Comparison of ENCODE assay signal across 18 cellular contexts in genomic region chr4:81528200-81528599, GRCh38. TPM values are rescaled to one million over a fixed set of nuclear protein-coding genes. Genes with fewer than 3 reads are reported as not detected.
DNase-seq lines count a peak whose midpoint lies in the region; ATAC-seq and TF ChIP-seq lines count a peak whose summit lies in the region.
"Had no signal": no experiment of that assay in that cellular context is flagged by ENCODE, and none has a peak within 500 bp of the region (broad histone marks: within the 10 kb centered on the region; RNA-seq: fewer than 3 reads in every experiment).

No MANE protein-coding gene starts in this region.

- no peaks in the 10 kb centered on the region for H3K79me1 ChIP-seq in neuronal stem cell (ENCODE audit: low read depth, low read length)

- no CpG with 5 or more reads among the region's 2 CpGs for WGBS in neuronal stem cell (ENCODE audit: extremely low coverage in 2 of 2, insufficient read length in 2 of 2, insufficient replicate concordance in 1 of 2), 2 donors
- 36 to 40% methylated on average over 2 of the region's 2 CpGs for WGBS in GM23248 (ENCODE audit: low coverage in 1 of 2, low lambda C conversion rate in 2 of 2, missing lambda C conversion rate in 2 of 2), 2 experiments

- H3K4me2 ChIP-seq in BLaER1 (no peak overlapping the region), neuronal stem cell (ENCODE audit: insufficient read depth, low read length, poor library complexity, severe bottlenecking) (no peak overlapping the region), GM23248 (ENCODE audit: unreplicated experiment) (no peak overlapping the region)
- H3K4me2 ChIP-seq: BLaER1 treated with 17β-estradiol and CSF1 and Interleukin-3, amounts not matched to agents 10 nM and 100 nM had no signal

- H3K27ac ChIP-seq in left ventricle myocardium inferior (replicated peaks): no peak overlapping the region
- H3K27ac ChIP-seq in BLaER1: no peak overlapping the region
- H3K27ac ChIP-seq in neuronal stem cell (replicated peaks; ENCODE audit: low read length): no peak overlapping the region
- H3K27ac ChIP-seq in GM23248: no peak overlapping the region
- H3K27ac ChIP-seq: 22Rv1; BLaER1 treated with 17β-estradiol and CSF1 and Interleukin-3, amounts not matched to agents 10 nM and 100 nM had no signal

- no peaks in the 10 kb centered on the region for H3F3A ChIP-seq in GM23248 (ENCODE audit: insufficient read depth)

- no peak overlapping the region for H2AFZ ChIP-seq in neuronal stem cell (ENCODE audit: low read length)
- H2AFZ ChIP-seq in GM23248: no peak overlapping the region

- H4K91ac ChIP-seq in neuronal stem cell (ENCODE audit: low read depth, low read length, poor library complexity): no peak overlapping the region

- no peak for TF ChIP-seq CTCF in left ventricle myocardium inferior (IDR thresholded peaks at IDR 0.05; ENCODE audit: borderline replicate concordance)

- DNase-seq in Right ventricle myocardium inferior (ENCODE audit: missing footprints): no peak
- DNase-seq in left ventricle myocardium inferior: no peak
- no peak for DNase-seq in neuronal stem cell (ENCODE audit: low spot score)
- DNase-seq in GM23248: no peak
- DNase-seq in HuH-7 (ENCODE audit: low spot score): no peak
- DNase-seq: Calu3; CD4-positive, alpha-beta memory T cell; COR-L47; DMS79 treated with DMSO at 0.1 percent for 48 hours; GF-D8; GOT3; HFFc6 had no signal

- H3K18ac ChIP-seq in neuronal stem cell (ENCODE audit: low read length): peak overlapping the region; percentile 50

- intact Hi-C loops in Right ventricle myocardium inferior (cut with DNase I): no loop called here
- intact Hi-C loops in left ventricle myocardium inferior (cut with micrococcal nuclease): no loop called here

- peak overlapping the region; percentile 11 for H3K23ac ChIP-seq in neuronal stem cell (ENCODE audit: low read depth, low read length, poor library complexity)

- H3K27me3 ChIP-seq in left ventricle myocardium inferior (ENCODE audit: low read depth) (no peaks in the 10 kb centered on the region), BLaER1 (no peaks in the 10 kb centered on the region), neuronal stem cell (ENCODE audit: control insufficient read depth in 3 of 3, insufficient read depth in 3 of 3, low read depth in 1 of 3, low read length in 3 of 3) (no peaks in the 10 kb centered on the region), GM23248 (replicated peaks; ENCODE audit: insufficient read depth) (no peaks in the 10 kb centered on the region)
- H3K27me3 ChIP-seq: BLaER1 treated with 17β-estradiol and CSF1 and Interleukin-3, amounts not matched to agents 10 nM and 100 nM had no signal

- H4K20me1 ChIP-seq in BLaER1: no peaks in the 10 kb centered on the region
- no peaks in the 10 kb centered on the region for H4K20me1 ChIP-seq in GM23248 (ENCODE audit: insufficient read depth)
- H4K20me1 ChIP-seq: BLaER1 treated with 17β-estradiol and CSF1 and Interleukin-3, amounts not matched to agents 10 nM and 100 nM had no signal

- H3K36me3 ChIP-seq in left ventricle myocardium inferior (no peaks in the 10 kb centered on the region), BLaER1 (no peaks in the 10 kb centered on the region), neuronal stem cell (replicated peaks in 1 of 2; ENCODE audit: control insufficient read depth in 2 of 2, insufficient read depth in 2 of 2, low read length in 2 of 2) (no peaks in the 10 kb centered on the region), GM23248 (ENCODE audit: low read depth) (no peaks in the 10 kb centered on the region)
- H3K36me3 ChIP-seq: HAP-1 had no signal

- peak overlapping the region; percentile 78 for H2BK15ac ChIP-seq in neuronal stem cell (ENCODE audit: low read length)

- H3K4me3 ChIP-seq in left ventricle myocardium inferior (no peak overlapping the region), BLaER1 (peak overlapping the region; percentile 20; the same call in 1 of the 2 replicates), neuronal stem cell (ENCODE audit: low read length in 2 of 2) (no peak overlapping the region), GM23248 (no peak overlapping the region)
- H3K4me3 ChIP-seq: HAP-1 had no signal

- H3K4me1 ChIP-seq in left ventricle myocardium inferior (no peaks in the 10 kb centered on the region), BLaER1 (no peaks in the 10 kb centered on the region), neuronal stem cell (ENCODE audit: control insufficient read depth in 2 of 2, insufficient read depth in 1 of 2, low read depth in 1 of 2, low read length in 2 of 2) (peaks cover 4 to 7% of the 10 kb centered on the region in 2 donors), GM23248 (ENCODE audit: insufficient read depth) (no peaks in the 10 kb centered on the region)
- H3K4me1 ChIP-seq: HAP-1 had no signal

- no peaks in the 10 kb centered on the region for H3K79me2 ChIP-seq in GM23248 (ENCODE audit: insufficient read depth)

- H3K9ac ChIP-seq in BLaER1: no peak overlapping the region
- H3K9ac ChIP-seq in neuronal stem cell (ENCODE audit: low read depth, low read length, poor library complexity): peak overlapping the region; percentile 65
- no peak overlapping the region for H3K9ac ChIP-seq in GM23248
- H3K9ac ChIP-seq: BLaER1 treated with 17β-estradiol and CSF1 and Interleukin-3, amounts not matched to agents 10 nM and 100 nM had no signal

- no peak overlapping the region for H2BK5ac ChIP-seq in neuronal stem cell (ENCODE audit: low read length)

- H3K9me3 ChIP-seq in left ventricle myocardium inferior (replicated peaks): peaks cover 5% of the 10 kb centered on the region
- H3K9me3 ChIP-seq in BLaER1: peaks cover 30% of the 10 kb centered on the region
- no peaks in the 10 kb centered on the region for H3K9me3 ChIP-seq in neuronal stem cell (replicated peaks in 1 of 2; ENCODE audit: control insufficient read depth in 2 of 2, insufficient read depth in 1 of 2, low read depth in 1 of 2, low read length in 2 of 2)
- H3K9me3 ChIP-seq in GM23248 (ENCODE audit: low read depth): no peaks in the 10 kb centered on the region
- H3K9me3 ChIP-seq: HAP-1 had no signal

- H3K9me2 ChIP-seq in GM23248 (ENCODE audit: insufficient read depth): no peaks in the 10 kb centered on the region

- H4K8ac ChIP-seq in neuronal stem cell (ENCODE audit: low read depth, low read length): no peak overlapping the region

- ATAC-seq in Right ventricle myocardium inferior: peak; percentile 60

- no peak overlapping the region for H3K4ac ChIP-seq in neuronal stem cell (ENCODE audit: low read length)

- in situ Hi-C loops in GM23248 (cut with MboI): no loop called here

- H3K14ac ChIP-seq in neuronal stem cell (ENCODE audit: low read length): no peak overlapping the region

- H2AK5ac ChIP-seq in neuronal stem cell (ENCODE audit: low read depth, low read length): peak overlapping the region; percentile 69

- no peak overlapping the region for H2BK120ac ChIP-seq in neuronal stem cell (ENCODE audit: low read depth, low read length)

- no peak overlapping the region for H2BK12ac ChIP-seq in neuronal stem cell (ENCODE audit: low read length)

RNA-seq across cellular contexts. Expression of gene RASGEF1B, which starts 56.5 kb away (rescaled TPM):
- total RNA-seq in Right ventricle myocardium inferior (3.6 TPM), left ventricle myocardium inferior (4.3 TPM)
- polyA plus RNA-seq in neuronal stem cell (2013, experiment 1 of 2): 3.7 TPM
- 3.7 TPM for polyA plus RNA-seq in neuronal stem cell (2013, experiment 2 of 2)
- not detected in 2 replicates for total RNA-seq in GM23248 (2014; rRNA removed; shearing (Covaris generic))
- polyA plus RNA-seq in GM23248 (2016; fragmentation: Nextera tagmentation; extraction: Ambion mirVana): 0.09 TPM in 1 of 2 replicates, not detected in the other
- total RNA-seq: G401, HFFc6 had no signal
- polyA plus RNA-seq: AG04450 had no signal
